ENCODE assay signal across 8 cellular contexts in genomic region chr11:66051766-66052663, GRCh38. TPM values are rescaled to one million over a fixed set of nuclear protein-coding genes. Genes with fewer than 3 reads are reported as not detected.
DNase-seq lines count a peak whose midpoint lies in the region; ATAC-seq and TF ChIP-seq lines count a peak whose summit lies in the region.

Gene SF3B2, plus strand, starts transcription at chr11:66052364. Its CDS starts 21 bp downstream, at chr11:66052385.

- H3K27ac Mint-ChIP-seq in WTC11 = peak within 1 kb of the TSS; percentile 98

- CTCF ChIA-PET in WTC11 (lab: Charles Lee) = interaction anchor here (0.6 to 4.2 kb wide), 12 partner anchors 17 to 746 kb away, joined by 3 to 35 read pairs (median 4); partner anchors contain the start of genes FIBP, PACS1, RAB1B and ZNRD2

- DNase-seq in AG08395 (ENCODE audit: low spot score) (peak; percentile 98), NCI-H226 (peak; percentile 99), WTC11 (ENCODE audit: low spot score) (peak; percentile 97), cardiac fibroblast (ENCODE audit: low read depth in 2 of 2) (peak; percentile 98 to 99), inferior parietal cortex (ENCODE audit: extremely low spot score) (peak; percentile 97)
- DNase-seq in stimulated activated CD4-positive, alpha-beta T cell treated with anti-CD3 and anti-CD28 coated beads, Interleukin-12 subunit alpha, Interleukin-12 subunit beta, amount 100 ng/mL, for 24 hours (ENCODE audit: low read depth in 2 of 2) = peak; percentile 92 to 94

- H3K9me3 Mint-ChIP-seq in WTC11 = no peaks in the 10 kb centered on the region

- peak within 1 kb of the TSS; percentile 100 for H3K4me3 Mint-ChIP-seq in WTC11

- H3K27me3 Mint-ChIP-seq in WTC11 (ENCODE audit: low read depth) = no peaks in the 10 kb centered on the region

- TF ChIP-seq CTCF in WTC11 (IDR thresholded peaks at IDR 0.05) = no peak
- no peak for TF ChIP-seq CTCF in cardiac fibroblast (IDR thresholded peaks at IDR 0.05; ENCODE audit: low read depth, low read length)

- peak; percentile 95 for ATAC-seq in GM18909 (IDR thresholded peaks at IDR 0.05; ENCODE audit: poor library complexity, unreplicated experiment)
- peak; percentile 97 for ATAC-seq in HG03175 (IDR thresholded peaks at IDR 0.05; ENCODE audit: unreplicated experiment)
- ATAC-seq in WTC11 = peak; percentile 95

- H3K4me1 Mint-ChIP-seq in WTC11 = peaks cover 35% of the 10 kb centered on the region

- POLR2A ChIA-PET in WTC11 (lab: Charles Lee) = interaction anchor here (0.5 to 1.9 kb wide), 6 partner anchors 20 to 216 kb away, joined by 3 to 8 read pairs (median 4); partner anchors contain the start of genes FIBP and MUS81

- H3K36me3 Mint-ChIP-seq in WTC11 = peaks cover 32% of the 10 kb centered on the region

- peak within 1 kb of the TSS; percentile 92 to 95 for H3K4me3 ChIP-seq in cardiac fibroblast (replicated peaks in 1 of 2; ENCODE audit: low read depth in 2 of 2, low read length in 2 of 2)

TF ChIP-seq in WTC11, 78 proteins besides CTCF, POLR2A, EP300 and RAD21 (continues in another document):
- TF ChIP-seq HMGA2 (CRISPR knock-in tag; IDR thresholded peaks at IDR 0.05) (no peak), CDX4 (CRISPR knock-in tag; IDR thresholded peaks at IDR 0.05; ENCODE audit: borderline replicate concordance) (no peak), ATF3 (CRISPR knock-in tag; conservative IDR thresholded peaks at IDR 0.05) (no peak), ETV6 (CRISPR knock-in tag; IDR thresholded peaks at IDR 0.05) (peak; percentile 80; the same call in 1 of the 2 replicates), TEAD1 (CRISPR knock-in tag; IDR thresholded peaks at IDR 0.05) (0 out of 2 replicates have a peak, but pooled peaks have one; percentile 9), EMX1 (CRISPR knock-in tag; IDR thresholded peaks at IDR 0.05) (no peak), CBFB (CRISPR knock-in tag; IDR thresholded peaks at IDR 0.05; ENCODE audit: low read depth) (peak; percentile 73; the same call in 1 of the 2 replicates), SP1 (CRISPR knock-in tag; conservative IDR thresholded peaks at IDR 0.05) (peak; percentile 86), ZNF232 (CRISPR knock-in tag; IDR thresholded peaks at IDR 0.05) (no peak), ZBTB21 (CRISPR knock-in tag; IDR thresholded peaks at IDR 0.05; ENCODE audit: borderline replicate concordance) (no peak; the same call in 1 of the 2 replicates), USF1 (CRISPR knock-in tag; IDR thresholded peaks at IDR 0.05) (peak; percentile 8; the same call in 1 of the 2 replicates), STAT6 (CRISPR knock-in tag; conservative IDR thresholded peaks at IDR 0.05; ENCODE audit: low read depth) (no peak), FOXK1 (CRISPR knock-in tag; IDR thresholded peaks at IDR 0.05) (peak; percentile 85), ATF1 (CRISPR knock-in tag; IDR thresholded peaks at IDR 0.05) (no peak), ESRRA (CRISPR knock-in tag; IDR thresholded peaks at IDR 0.05; ENCODE audit: borderline replicate concordance) (no peak), GABPB1 (CRISPR knock-in tag; IDR thresholded peaks at IDR 0.05) (peak; percentile 54), ZNF219 (CRISPR knock-in tag; IDR thresholded peaks at IDR 0.05; ENCODE audit: borderline replicate concordance) (no peak; the same call in 1 of the 2 replicates), HMGXB4 (CRISPR knock-in tag; IDR thresholded peaks at IDR 0.05) (peak; percentile 32; the same call in 1 of the 2 replicates), NR1H2 (CRISPR knock-in tag; IDR thresholded peaks at IDR 0.05) (no peak), JAZF1 (CRISPR knock-in tag; IDR thresholded peaks at IDR 0.05) (no peak), SMAD4 (CRISPR knock-in tag; IDR thresholded peaks at IDR 0.05) (no peak), CREM (CRISPR knock-in tag; IDR thresholded peaks at IDR 0.05) (peak; percentile 76; the same call in 1 of the 2 replicates), KAT7 (CRISPR knock-in tag; IDR thresholded peaks at IDR 0.05; ENCODE audit: borderline replicate concordance) (no peak), RELA (CRISPR knock-in tag; IDR thresholded peaks at IDR 0.05; ENCODE audit: borderline replicate concordance) (no peak), MAX (CRISPR knock-in tag; IDR thresholded peaks at IDR 0.05) (peak; percentile 81), NFYB (CRISPR knock-in tag; conservative IDR thresholded peaks at IDR 0.05; ENCODE audit: low read depth) (peak; percentile 69), ZSCAN18 (CRISPR knock-in tag; IDR thresholded peaks at IDR 0.05) (no peak), OVOL2 (CRISPR knock-in tag; IDR thresholded peaks at IDR 0.05; ENCODE audit: borderline replicate concordance) (no peak), E2F5 (CRISPR knock-in tag; IDR thresholded peaks at IDR 0.05) (peak; percentile 84), ZNF416 (CRISPR knock-in tag; IDR thresholded peaks at IDR 0.05) (no peak)

RNA-seq across cellular contexts. Expression of gene SF3B2, which starts in this region (rescaled TPM):
- 235 to 295 TPM (median 251 TPM) in 3 replicates for total RNA-seq in WTC11 (2021)

Comparison
In these comparisons a context has a peak if more than half of its experiments do, and no peak if none do; other contexts are left out.
1. Peak in every context shown above with its lines: DNase-seq, ATAC-seq and H3K4me3 ChIP-seq.